Comparison of ENCODE assay signal across 1 cellular context in the genomic region with DNA sequence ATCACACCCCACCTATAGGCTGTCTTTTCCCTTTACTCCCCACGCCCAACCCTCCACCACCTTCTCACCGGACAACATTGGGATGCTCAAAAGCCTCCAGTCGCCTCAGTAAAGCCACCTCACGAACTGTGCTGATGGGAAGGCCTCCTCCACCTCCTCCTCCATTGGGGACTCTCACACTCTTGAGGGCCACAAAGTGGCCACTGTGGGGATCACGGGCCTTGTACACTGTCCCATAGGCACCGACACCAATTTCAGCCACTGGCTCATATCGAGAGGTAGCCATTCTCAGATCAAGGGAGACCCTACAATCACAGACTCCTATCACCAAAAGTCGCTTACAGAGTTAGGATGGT.
TF ChIP-seq lines count a peak whose summit lies in the region.

No MANE protein-coding gene starts in this region.

TF ChIP-seq in K562, 482 proteins besides CTCF, POLR2A, EP300 and RAD21:
- TF ChIP-seq HDGF (IDR thresholded peaks at IDR 0.05) = peak; percentile 54; the same call in 1 of the 2 replicates
- no peak for TF ChIP-seq RBM39 (optimal IDR thresholded peaks at IDR 0.05; ENCODE audit: low read depth, low read length)
- TF ChIP-seq SRSF1 (IDR thresholded peaks at IDR 0.05; ENCODE audit: low read depth, low read length) = no peak
- no peak for TF ChIP-seq DPF2 (IDR thresholded peaks at IDR 0.05)
- TF ChIP-seq THRAP3 (IDR thresholded peaks at IDR 0.05; ENCODE audit: borderline replicate concordance) = 0 out of 2 replicates have a peak, but pooled peaks have one; percentile 18
- no peak for TF ChIP-seq POLR2AphosphoS5 (IDR thresholded peaks at IDR 0.05; ENCODE audit: control insufficient read depth, insufficient read depth, low read depth, low read length)
- TF ChIP-seq XRCC4 (IDR thresholded peaks at IDR 0.05; ENCODE audit: extremely low read depth, insufficient read depth, insufficient read length) = no peak
- TF ChIP-seq HBP1 (CRISPR knock-in tag; IDR thresholded peaks at IDR 0.05) = peak; percentile 41; the same call in 1 of the 2 replicates
- TF ChIP-seq TBP (optimal IDR thresholded peaks at IDR 0.05; ENCODE audit: low read depth, low read length) = peak; percentile 34
- 0 out of 2 replicates have a peak, but pooled peaks have one; percentile 12 for TF ChIP-seq MYNN (IDR thresholded peaks at IDR 0.05)
- no peak for TF ChIP-seq MYNN (CRISPR knock-in tag; IDR thresholded peaks at IDR 0.05)
- no peak for TF ChIP-seq ZNF518B (CRISPR knock-in tag; IDR thresholded peaks at IDR 0.05)
